ENCODE assay signal across 12 cellular contexts in genomic region chr12:89671469-89671868, GRCh38. TPM values are rescaled to one million over a fixed set of nuclear protein-coding genes. Genes with fewer than 3 reads are reported as not detected.
DNase-seq lines count a peak whose midpoint lies in the region; ATAC-seq and TF ChIP-seq lines count a peak whose summit lies in the region.
"Had no signal": no experiment of that assay in that cellular context is flagged by ENCODE, and none has a peak within 500 bp of the region (broad histone marks: within the 10 kb centered on the region; RNA-seq: fewer than 3 reads in every experiment).

No MANE protein-coding gene starts in this region.

- in situ Hi-C loops in astrocyte of the cerebellum (cut with HindIII; ENCODE audit: low sequenced_read_pairs), result no loop called here

- H3K4me3 Mint-ChIP-seq in Calu3 (ENCODE audit: low read depth, unreplicated experiment), result no peak overlapping the region
- H3K4me3 Mint-ChIP-seq in memory B cell, result no peak overlapping the region
- H3K4me3 Mint-ChIP-seq: activated naive CD8-positive, alpha-beta T cell treated with anti-CD3 and anti-CD28 coated beads for 36 hours had no signal

- no TSS peak for BruUV-seq in Calu3 (replicated peaks; lab: Mats Ljungman, UMichigan)

- H3K4me1 Mint-ChIP-seq in Calu3 (ENCODE audit: low read depth, unreplicated experiment) (peaks cover 37% of the 10 kb centered on the region), memory B cell (peaks cover 70% of the 10 kb centered on the region)

- TF ChIP-seq CTCF in Calu3 (IDR thresholded peaks at IDR 0.05; ENCODE audit: unreplicated experiment), result no peak
- TF ChIP-seq CTCF in astrocyte of the cerebellum (IDR thresholded peaks at IDR 0.05; ENCODE audit: low read depth, low read length, missing control alignments), result no peak

- peak overlapping the region; percentile 13 for H3K27ac Mint-ChIP-seq in Calu3 (ENCODE audit: unreplicated experiment)
- H3K27ac Mint-ChIP-seq in memory B cell, result peak overlapping the region; percentile 53
- H3K27ac Mint-ChIP-seq: activated naive CD8-positive, alpha-beta T cell treated with anti-CD3 and anti-CD28 coated beads for 36 hours had no signal

- DNase-seq in Calu3, result no peak
- DNase-seq in astrocyte of the cerebellum (ENCODE audit: low read depth), result peak; percentile 90
- DNase-seq in memory B cell (ENCODE audit: low spot score in 2 of 2), result no peak
- DNase-seq in NCI-H69 (lab: John Stamatoyannopoulos, UW), result no peak
- no peak for DNase-seq in NK-92 (lab: John Stamatoyannopoulos, UW; ENCODE audit: unreplicated experiment)
- no peak for DNase-seq in DMS 273 (lab: John Stamatoyannopoulos, UW; ENCODE audit: unreplicated experiment)
- DNase-seq in stimulated activated CD4-positive, alpha-beta T cell treated with anti-CD3 and anti-CD28 coated beads, Interleukin-4, amount 100 ng/mL, for 1 hour, result no peak
- DNase-seq: activated naive CD8-positive, alpha-beta T cell treated with anti-CD3 and anti-CD28 coated beads for 36 hours; GOT3; ovary; PC-3 had no signal

- CTCF ChIA-PET in Calu3 (lab: Charles Lee), result interaction anchor here (0.6 kb wide), 2 partner anchors 83 to 222 kb away, joined by 3 to 5 read pairs; no protein-coding TSS in a partner anchor

- ATAC-seq in HG02642 (IDR thresholded peaks at IDR 0.05; ENCODE audit: poor library complexity, unreplicated experiment) (peak; percentile 2), memory B cell (ENCODE audit: low read depth) (no peak)
- ATAC-seq: PC-3 had no signal

- H3K4me3 ChIP-seq in astrocyte of the cerebellum (ENCODE audit: low read depth, low read length), result no peak overlapping the region
- H3K4me3 ChIP-seq: ovary had no signal

- H3K36me3 Mint-ChIP-seq in Calu3 (ENCODE audit: insufficient read depth, unreplicated experiment) (no peaks in the 10 kb centered on the region), memory B cell (peaks cover 31% of the 10 kb centered on the region)

- H3K9me3 Mint-ChIP-seq in Calu3 (ENCODE audit: low read depth, unreplicated experiment) (peaks cover 7% of the 10 kb centered on the region), memory B cell (no peaks in the 10 kb centered on the region)
- H3K9me3 Mint-ChIP-seq: activated naive CD8-positive, alpha-beta T cell treated with anti-CD3 and anti-CD28 coated beads for 36 hours had no signal

- intact Hi-C loops in Calu3 (cut with micrococcal nuclease; ENCODE audit: unreplicated experiment), result no loop called here

- no peaks in the 10 kb centered on the region for H3K27me3 Mint-ChIP-seq in Calu3 (ENCODE audit: unreplicated experiment)
- H3K27me3 Mint-ChIP-seq in memory B cell, result no peaks in the 10 kb centered on the region
- H3K27me3 Mint-ChIP-seq: activated naive CD8-positive, alpha-beta T cell treated with anti-CD3 and anti-CD28 coated beads for 36 hours had no signal

RNA-seq across cellular contexts. Expression of gene ATP2B1, which starts 37.2 kb away (rescaled TPM):
- 73.6 and 77.3 TPM in 2 replicates for total RNA-seq in Calu3 (2022)
